ENCODE assay signal across 18 cellular contexts in the genomic region with DNA sequence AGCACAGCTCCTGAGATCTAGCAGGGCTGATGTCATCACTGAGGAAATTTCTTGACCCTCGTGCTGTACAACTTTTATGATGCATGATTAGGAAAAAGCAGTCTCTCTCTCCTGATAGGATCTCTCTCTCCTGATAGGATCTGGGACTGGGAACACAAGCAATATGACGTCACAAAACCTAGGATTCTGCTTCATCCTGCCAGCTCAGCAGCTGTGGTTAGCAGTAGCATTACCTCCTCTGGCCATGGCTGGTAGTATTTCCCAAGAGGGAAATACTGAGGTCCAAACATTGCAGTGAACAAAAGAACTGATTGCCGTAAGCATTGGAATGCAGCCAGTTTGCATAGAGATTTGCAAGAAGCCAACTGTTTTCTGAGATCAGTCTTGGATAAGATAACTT.
A peak's percentile ranks its signal among the peaks of the same experiment; 100 is the strongest.
DNase-seq lines count a peak whose midpoint lies in the region; ATAC-seq, FAIRE-seq and TF ChIP-seq lines count a peak whose summit lies in the region.
"Had no signal": no experiment of that assay in that cellular context is flagged by ENCODE, and none has a peak within 500 bp of the region (broad histone marks: within the 10 kb centered on the region; RNA-seq: fewer than 3 reads in every experiment).

No MANE protein-coding gene starts in this region.

- no peak overlapping the region for H2BK5ac ChIP-seq in neuronal stem cell (ENCODE audit: low read length)

- no peak for TF ChIP-seq CTCF in epithelial cell of esophagus (IDR thresholded peaks at IDR 0.05; ENCODE audit: insufficient read depth, low read depth, low read length, missing control alignments)
- no peak for TF ChIP-seq CTCF in gastrocnemius medialis (IDR thresholded peaks at IDR 0.05 in 4 of 5, conservative IDR thresholded peaks at IDR 0.05 in 1 of 5)

- H3K27me3 ChIP-seq in NT2/D1 (ENCODE audit: insufficient read depth, insufficient read length), result no peaks in the 10 kb centered on the region
- H3K27me3 ChIP-seq in neuronal stem cell (ENCODE audit: control insufficient read depth in 3 of 3, insufficient read depth in 3 of 3, low read depth in 1 of 3, low read length in 3 of 3), result no peaks in the 10 kb centered on the region
- no peaks in the 10 kb centered on the region for H3K27me3 ChIP-seq in gastrocnemius medialis
- H3K27me3 ChIP-seq: brain microvascular endothelial cell, tibial nerve had no signal

- H2BK15ac ChIP-seq in neuronal stem cell (ENCODE audit: low read length), result no peak overlapping the region

- TF ChIP-seq POLR2A in gastrocnemius medialis (IDR thresholded peaks at IDR 0.05), result no peak

- H3K79me1 ChIP-seq in neuronal stem cell (ENCODE audit: low read depth, low read length), result no peaks in the 10 kb centered on the region

- no peak overlapping the region for H3K18ac ChIP-seq in neuronal stem cell (ENCODE audit: low read length)

- no peak overlapping the region for H4K8ac ChIP-seq in neuronal stem cell (ENCODE audit: low read depth, low read length)

- H3K4me1 Mint-ChIP-seq in stimulated activated effector memory CD8-positive, alpha-beta T cell treated with anti-CD3 and anti-CD28 coated beads, Interleukin-12 subunit alpha, Interleukin-12 subunit beta, amount 100 ng/mL, for 72 hours, result no peaks in the 10 kb centered on the region

- H3K27ac ChIP-seq in neuronal stem cell (replicated peaks; ENCODE audit: low read length) (no peak overlapping the region), gastrocnemius medialis (no peak overlapping the region)
- H3K27ac ChIP-seq: brain microvascular endothelial cell, C4-2B, KMS-11, tibial nerve had no signal

- H3K9ac ChIP-seq in NT2/D1 (ENCODE audit: insufficient read length, low read depth), result no peak overlapping the region
- H3K9ac ChIP-seq in neuronal stem cell (ENCODE audit: low read depth, low read length, poor library complexity), result no peak overlapping the region
- H3K9ac ChIP-seq: KMS-11 had no signal

- no CpG with 5 or more reads among the region's 3 CpGs for WGBS in neuronal stem cell (ENCODE audit: extremely low coverage in 2 of 2, insufficient read length in 2 of 2, insufficient replicate concordance in 1 of 2), 2 donors

- intact Hi-C loops in gastrocnemius medialis (cut with DNase I; ENCODE audit: low total_unique reads), result no loop called here

- peak overlapping the region; percentile 30 for H2AFZ ChIP-seq in neuronal stem cell (ENCODE audit: low read length)

- no peak overlapping the region for H3K4ac ChIP-seq in neuronal stem cell (ENCODE audit: low read length)

- H3K4me3 Mint-ChIP-seq in stimulated activated effector memory CD8-positive, alpha-beta T cell treated with anti-CD3 and anti-CD28 coated beads, Interleukin-12 subunit alpha, Interleukin-12 subunit beta, amount 100 ng/mL, for 72 hours, result no peak overlapping the region

- no peaks in the 10 kb centered on the region for H3K36me3 ChIP-seq in NT2/D1 (ENCODE audit: insufficient read depth, insufficient read length, low read length)
- H3K36me3 ChIP-seq in neuronal stem cell (replicated peaks in 1 of 2; ENCODE audit: control insufficient read depth in 2 of 2, insufficient read depth in 2 of 2, low read length in 2 of 2), result no peaks in the 10 kb centered on the region
- H3K36me3 ChIP-seq in gastrocnemius medialis, result no peaks in the 10 kb centered on the region
- H3K36me3 ChIP-seq: brain microvascular endothelial cell, tibial nerve had no signal

- DNase-seq in ELF-1 (ENCODE audit: low read depth, low spot score), result peak; percentile 59
- DNase-seq in NT2/D1 (ENCODE audit: low read depth, low spot score), result peak; percentile 40
- peak; percentile 8 for DNase-seq in epithelial cell of esophagus (ENCODE audit: low read depth)
- no peak for DNase-seq in neuronal stem cell (ENCODE audit: low spot score)
- DNase-seq in gastrocnemius medialis, result no peak
- DNase-seq in GM19240 (ENCODE audit: insufficient read length, low spot score), result no peak
- no peak for DNase-seq in stimulated activated effector memory CD8-positive, alpha-beta T cell treated with anti-CD3 and anti-CD28 coated beads, Interleukin-12 subunit alpha, Interleukin-12 subunit beta, amount 100 ng/mL, for 72 hours (ENCODE audit: low spot score in 2 of 2)
- no peak for DNase-seq in GM19239 (ENCODE audit: insufficient read length, low spot score)
- DNase-seq: activated CD8-positive, alpha-beta memory T cell treated with anti-CD3 and anti-CD28 coated beads for 24 hours; activated effector memory CD4-positive, alpha-beta T cell treated with anti-CD3 and anti-CD28 coated beads, Interleukin-2, amount 50 U/mL, for 16 hours; brain microvascular endothelial cell; foreskin fibroblast; kidney; NCI-H187 treated with DMSO at 0.1 percent for 48 hours; SHP77 had no signal

- peaks cover 13% of the 10 kb centered on the region for H3K9me3 Mint-ChIP-seq in stimulated activated effector memory CD8-positive, alpha-beta T cell treated with anti-CD3 and anti-CD28 coated beads, Interleukin-12 subunit alpha, Interleukin-12 subunit beta, amount 100 ng/mL, for 72 hours

- H3K9me3 ChIP-seq in NT2/D1 (ENCODE audit: insufficient read depth, low read length) (no peaks in the 10 kb centered on the region), neuronal stem cell (replicated peaks in 1 of 2; ENCODE audit: control insufficient read depth in 2 of 2, insufficient read depth in 1 of 2, low read depth in 1 of 2, low read length in 2 of 2) (peaks cover 0 to 3% of the 10 kb centered on the region in 2 donors), gastrocnemius medialis (no peaks in the 10 kb centered on the region)

- H4K91ac ChIP-seq in neuronal stem cell (ENCODE audit: low read depth, low read length, poor library complexity), result no peak overlapping the region

- in situ Hi-C loops in gastrocnemius medialis (cut with MboI; ENCODE audit: low sequenced_read_pairs in 4 of 4), result no loop called here

- H3K4me2 ChIP-seq in neuronal stem cell (ENCODE audit: insufficient read depth, low read length, poor library complexity, severe bottlenecking), result no peak overlapping the region
- H3K4me2 ChIP-seq: KMS-11 had no signal

- H3K14ac ChIP-seq in neuronal stem cell (ENCODE audit: low read length), result no peak overlapping the region

- no peak overlapping the region for H2BK120ac ChIP-seq in neuronal stem cell (ENCODE audit: low read depth, low read length)

- no peak overlapping the region for H3K4me3 ChIP-seq in NT2/D1 (ENCODE audit: insufficient read length, low read depth)
- no peak overlapping the region for H3K4me3 ChIP-seq in epithelial cell of esophagus (ENCODE audit: low read length)
- H3K4me3 ChIP-seq in neuronal stem cell (ENCODE audit: low read length in 2 of 2), result no peak overlapping the region
- H3K4me3 ChIP-seq in gastrocnemius medialis, result no peak overlapping the region
- H3K4me3 ChIP-seq: tibial nerve had no signal

- H2BK12ac ChIP-seq in neuronal stem cell (ENCODE audit: low read length), result no peak overlapping the region

- no peaks in the 10 kb centered on the region for H3K4me1 ChIP-seq in NT2/D1 (ENCODE audit: insufficient read depth, insufficient read length)
- peaks cover 0 to 5% of the 10 kb centered on the region in 2 donors for H3K4me1 ChIP-seq in neuronal stem cell (ENCODE audit: control insufficient read depth in 2 of 2, insufficient read depth in 1 of 2, low read depth in 1 of 2, low read length in 2 of 2)
- H3K4me1 ChIP-seq in gastrocnemius medialis, result no peaks in the 10 kb centered on the region
- H3K4me1 ChIP-seq: tibial nerve had no signal

- no peak overlapping the region for H3K27ac Mint-ChIP-seq in stimulated activated effector memory CD8-positive, alpha-beta T cell treated with anti-CD3 and anti-CD28 coated beads, Interleukin-12 subunit alpha, Interleukin-12 subunit beta, amount 100 ng/mL, for 72 hours

- H2AK5ac ChIP-seq in neuronal stem cell (ENCODE audit: low read depth, low read length), result no peak overlapping the region

- FAIRE-seq in GM19239 (lab: Jason Lieb, UNC), result no peak
- FAIRE-seq: kidney had no signal

- no peak overlapping the region for H3K23ac ChIP-seq in neuronal stem cell (ENCODE audit: low read depth, low read length, poor library complexity)

- no peaks in the 10 kb centered on the region for H3K36me3 Mint-ChIP-seq in stimulated activated effector memory CD8-positive, alpha-beta T cell treated with anti-CD3 and anti-CD28 coated beads, Interleukin-12 subunit alpha, Interleukin-12 subunit beta, amount 100 ng/mL, for 72 hours

- no peak for ATAC-seq in gastrocnemius medialis
- no peak for ATAC-seq in stimulated activated effector memory CD8-positive, alpha-beta T cell treated with anti-CD3 and anti-CD28 coated beads, Interleukin-12 subunit alpha, Interleukin-12 subunit beta, amount 100 ng/mL, for 72 hours

Comparison
In these comparisons a context has a peak if more than half of its experiments do, and no peak if none do; other contexts are left out.
1. DNase-seq: peak in ELF-1 (single experiment), NT2/D1 (single experiment) and epithelial cell of esophagus (single experiment); none in neuronal stem cell (single experiment), gastrocnemius medialis (0 of 2), GM19240 (single experiment), stimulated activated effector memory CD8-positive, alpha-beta T cell treated with anti-CD3 and anti-CD28 coated beads, Interleukin-12 subunit alpha, Interleukin-12 subunit beta, amount 100 ng/mL, for 72 hours (0 of 2) and GM19239 (single experiment).